In the genomic region with DNA sequence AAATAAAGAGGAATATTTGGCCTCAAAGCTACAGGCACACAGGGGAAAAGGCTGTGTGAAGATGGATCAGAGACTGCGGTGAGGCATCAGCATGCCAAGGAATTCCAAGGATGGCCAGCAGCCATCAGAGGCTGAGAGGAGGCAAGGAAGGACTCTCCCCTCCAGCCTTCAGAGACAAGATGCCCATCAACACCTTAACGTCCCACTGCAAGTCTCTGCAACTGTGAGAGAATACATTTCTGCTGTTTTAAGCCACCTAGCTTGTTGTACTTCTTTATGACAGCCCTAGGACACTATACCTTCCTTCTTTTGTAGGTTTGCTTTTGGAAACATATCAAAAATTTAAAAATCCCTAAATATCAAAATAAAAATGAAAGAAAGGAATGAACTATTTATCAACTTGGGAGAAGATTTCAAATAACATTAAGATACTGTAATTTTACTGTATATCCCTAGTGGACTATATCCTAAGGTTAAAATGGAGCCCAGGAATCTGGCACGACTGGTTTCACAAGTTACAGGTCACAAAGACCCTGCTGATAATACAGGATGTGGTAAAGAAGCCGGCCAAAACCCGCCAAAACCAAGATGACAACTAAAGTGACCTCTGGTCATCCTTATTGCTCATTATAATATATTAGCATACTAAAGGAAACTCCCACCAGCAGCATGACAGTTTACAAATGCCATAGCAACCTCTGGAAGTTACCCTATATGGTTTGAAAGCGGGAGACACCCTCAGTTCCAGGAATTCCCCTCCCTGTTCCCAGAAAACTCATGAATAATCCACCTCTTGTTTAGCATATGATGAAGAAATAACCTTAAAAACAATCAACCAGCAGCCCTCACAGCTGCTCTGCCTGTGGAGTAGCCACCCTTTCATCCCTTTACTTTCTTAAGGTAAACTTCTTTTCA, we compare ENCODE assay signal across 1 cellular context.
A peak's percentile ranks its signal among the peaks of the same experiment; 100 is the strongest.
TF ChIP-seq lines count a peak whose summit lies in the region.

No MANE protein-coding gene starts in this region.

TF ChIP-seq in HCT116, 20 proteins besides CTCF, POLR2A, EP300 and RAD21 (continued from another document):
- TF ChIP-seq, protein P1, sequence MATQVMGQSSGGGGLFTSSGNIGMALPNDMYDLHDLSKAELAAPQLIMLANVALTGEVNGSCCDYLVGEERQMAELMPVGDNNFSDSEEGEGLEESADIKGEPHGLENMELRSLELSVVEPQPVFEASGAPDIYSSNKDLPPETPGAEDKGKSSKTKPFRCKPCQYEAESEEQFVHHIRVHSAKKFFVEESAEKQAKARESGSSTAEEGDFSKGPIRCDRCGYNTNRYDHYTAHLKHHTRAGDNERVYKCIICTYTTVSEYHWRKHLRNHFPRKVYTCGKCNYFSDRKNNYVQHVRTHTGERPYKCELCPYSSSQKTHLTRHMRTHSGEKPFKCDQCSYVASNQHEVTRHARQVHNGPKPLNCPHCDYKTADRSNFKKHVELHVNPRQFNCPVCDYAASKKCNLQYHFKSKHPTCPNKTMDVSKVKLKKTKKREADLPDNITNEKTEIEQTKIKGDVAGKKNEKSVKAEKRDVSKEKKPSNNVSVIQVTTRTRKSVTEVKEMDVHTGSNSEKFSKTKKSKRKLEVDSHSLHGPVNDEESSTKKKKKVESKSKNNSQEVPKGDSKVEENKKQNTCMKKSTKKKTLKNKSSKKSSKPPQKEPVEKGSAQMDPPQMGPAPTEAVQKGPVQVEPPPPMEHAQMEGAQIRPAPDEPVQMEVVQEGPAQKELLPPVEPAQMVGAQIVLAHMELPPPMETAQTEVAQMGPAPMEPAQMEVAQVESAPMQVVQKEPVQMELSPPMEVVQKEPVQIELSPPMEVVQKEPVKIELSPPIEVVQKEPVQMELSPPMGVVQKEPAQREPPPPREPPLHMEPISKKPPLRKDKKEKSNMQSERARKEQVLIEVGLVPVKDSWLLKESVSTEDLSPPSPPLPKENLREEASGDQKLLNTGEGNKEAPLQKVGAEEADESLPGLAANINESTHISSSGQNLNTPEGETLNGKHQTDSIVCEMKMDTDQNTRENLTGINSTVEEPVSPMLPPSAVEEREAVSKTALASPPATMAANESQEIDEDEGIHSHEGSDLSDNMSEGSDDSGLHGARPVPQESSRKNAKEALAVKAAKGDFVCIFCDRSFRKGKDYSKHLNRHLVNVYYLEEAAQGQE (IDR thresholded peaks at IDR 0.05; ENCODE audit: low read depth): no peak
- no peak for TF ChIP-seq ELF1 (IDR thresholded peaks at IDR 0.05; ENCODE audit: borderline replicate concordance, low read depth)
- no peak for TF ChIP-seq EZH2 (IDR thresholded peaks at IDR 0.05)
- TF ChIP-seq, protein P2, sequence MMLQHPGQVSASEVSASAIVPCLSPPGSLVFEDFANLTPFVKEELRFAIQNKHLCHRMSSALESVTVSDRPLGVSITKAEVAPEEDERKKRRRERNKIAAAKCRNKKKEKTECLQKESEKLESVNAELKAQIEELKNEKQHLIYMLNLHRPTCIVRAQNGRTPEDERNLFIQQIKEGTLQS (IDR thresholded peaks at IDR 0.05): no peak
- TF ChIP-seq, protein P3, sequence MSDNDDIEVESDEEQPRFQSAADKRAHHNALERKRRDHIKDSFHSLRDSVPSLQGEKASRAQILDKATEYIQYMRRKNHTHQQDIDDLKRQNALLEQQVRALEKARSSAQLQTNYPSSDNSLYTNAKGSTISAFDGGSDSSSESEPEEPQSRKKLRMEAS (IDR thresholded peaks at IDR 0.05): peak; percentile 24
